Comparison of ENCODE assay signal across 23 cellular contexts in genomic region chr5:149628221-149628620, GRCh38. TPM values are rescaled to one million over a fixed set of nuclear protein-coding genes. Genes with fewer than 3 reads are reported as not detected.
DNase-seq lines count a peak whose midpoint lies in the region; ATAC-seq, FAIRE-seq and TF ChIP-seq lines count a peak whose summit lies in the region.
"Had no signal": no experiment of that assay in that cellular context is flagged by ENCODE, and none has a peak within 500 bp of the region (broad histone marks: within the 10 kb centered on the region; RNA-seq: fewer than 3 reads in every experiment).

No MANE protein-coding gene starts in this region.

- H3K4me3 Mint-ChIP-seq in nephron progenitor cell: no peak overlapping the region

- H3K27ac ChIP-seq in gastroesophageal sphincter: no peak overlapping the region
- H3K27ac ChIP-seq: ascending aorta, KMS-11, parathyroid adenoma, SJCRH30 had no signal

- H3K4me1 ChIP-seq in gastroesophageal sphincter: no peaks in the 10 kb centered on the region
- H3K4me1 ChIP-seq: ascending aorta had no signal

- H3K27me3 ChIP-seq in bronchial epithelial cell (ENCODE audit: control insufficient read depth, insufficient read depth, low read length): no peaks in the 10 kb centered on the region
- no peaks in the 10 kb centered on the region for H3K27me3 ChIP-seq in gastroesophageal sphincter
- H3K27me3 ChIP-seq: ascending aorta, SJCRH30 had no signal

- peaks cover 10% of the 10 kb centered on the region for H3K27me3 Mint-ChIP-seq in nephron progenitor cell (ENCODE audit: low read depth, poor library complexity)

- TF ChIP-seq POLR2A in gastroesophageal sphincter (IDR thresholded peaks at IDR 0.05): no peak

- H3K4me3 ChIP-seq in bronchial epithelial cell (ENCODE audit: low read depth, low read length) (no peak overlapping the region), gastroesophageal sphincter (no peak overlapping the region)
- H3K4me3 ChIP-seq: ascending aorta, SJCRH30 had no signal

- no peak for ATAC-seq in gastroesophageal sphincter

- DNase-seq in DMS53 (lab: John Stamatoyannopoulos, UW): peak; percentile 33
- no peak for DNase-seq in DMS53 treated with DMSO at 0.1 percent for 48 hours (lab: John Stamatoyannopoulos, UW; ENCODE audit: unreplicated experiment)
- DNase-seq in NCI-H2227 (lab: John Stamatoyannopoulos, UW; ENCODE audit: unreplicated experiment): peak; percentile 73
- peak; percentile 75 for DNase-seq in bronchial epithelial cell (ENCODE audit: low read depth)
- no peak for DNase-seq in nephron progenitor cell
- DNase-seq in GM20000 (ENCODE audit: low spot score): no peak
- DNase-seq in NCI-H446 treated with DMSO at 0.1 percent for 48 hours (lab: John Stamatoyannopoulos, UW): no peak
- DNase-seq: 8988T; activated CD4-positive, alpha-beta T cell treated with anti-CD3 and anti-CD28 coated beads for 4 hours; activated CD8-positive, alpha-beta memory T cell treated with anti-CD3 and anti-CD28 coated beads, Interleukin-2, amount 50 U/mL, for 4 hours; activated gamma-delta T cell treated with Interleukin-2 at 50 U/mL for 16 hours; C1 segment of cervical spinal cord; DMS79; foreskin fibroblast; NCI-H1105; SJCRH30; small intestine had no signal

- TF ChIP-seq EP300 in gastroesophageal sphincter (IDR thresholded peaks at IDR 0.05): no peak

- WGBS in gastroesophageal sphincter (ENCODE audit: low coverage in 1 of 2), 2 donors: 68 to 82% methylated on average over 2 to 3 of the region's 6 CpGs

- TF ChIP-seq CTCF in bronchial epithelial cell (IDR thresholded peaks at IDR 0.05; ENCODE audit: insufficient read depth, low read length, severe bottlenecking) (no peak), nephron progenitor cell (IDR thresholded peaks at IDR 0.05) (no peak), gastroesophageal sphincter (IDR thresholded peaks at IDR 0.05) (no peak), GM20000 (IDR thresholded peaks at IDR 0.05; ENCODE audit: extremely low read depth, missing control alignments) (no peak)

- peaks cover 23% of the 10 kb centered on the region for H3K4me1 Mint-ChIP-seq in nephron progenitor cell

- H3K9me3 Mint-ChIP-seq in nephron progenitor cell: no peaks in the 10 kb centered on the region

- H3K36me3 ChIP-seq in bronchial epithelial cell (ENCODE audit: control insufficient read depth, insufficient read depth, low read length): peaks cover 9% of the 10 kb centered on the region
- H3K36me3 ChIP-seq in gastroesophageal sphincter: peaks cover 0 to 92% of the 10 kb centered on the region in 2 donors
- H3K36me3 ChIP-seq: SJCRH30 had no signal

- no peaks in the 10 kb centered on the region for H3K9me3 ChIP-seq in gastroesophageal sphincter
- H3K9me3 ChIP-seq: ascending aorta, SJCRH30 had no signal

- peak overlapping the region; percentile 55 for H3K27ac Mint-ChIP-seq in nephron progenitor cell

- FAIRE-seq in bronchial epithelial cell (lab: Jason Lieb, UNC): peak; percentile 13
- FAIRE-seq: GM18507, H54, small intestine had no signal

- H3K36me3 Mint-ChIP-seq in nephron progenitor cell (ENCODE audit: low read depth): no peaks in the 10 kb centered on the region

RNA-seq across cellular contexts. Expression of gene ARHGEF37, which starts 46.9 kb away (rescaled TPM):
- total RNA-seq in bronchial epithelial cell: 9.2 and 29.1 TPM in 2 replicates
- total RNA-seq in gastroesophageal sphincter: 10 to 100 TPM; 13.5 to 30.6 (median 20.1) TPM

Comparison
In these comparisons a context has a peak if more than half of its experiments do, and no peak if none do; other contexts are left out.
1. DNase-seq: peak in DMS53 (single experiment), NCI-H2227 (single experiment) and bronchial epithelial cell (single experiment); none in DMS53 treated with DMSO at 0.1 percent for 48 hours (single experiment), nephron progenitor cell (single experiment), GM20000 (single experiment) and NCI-H446 treated with DMSO at 0.1 percent for 48 hours (single experiment).